ENCODE assay signal across 2 cellular contexts in genomic region chr4:54226399-54227260, GRCh38.
TF ChIP-seq lines count a peak whose summit lies in the region.

No MANE protein-coding gene starts in this region.

TF ChIP-seq in SK-N-SH, 30 proteins besides CTCF, POLR2A, EP300 and RAD21 (continued from another document):
- no peak for TF ChIP-seq PBX3 (IDR thresholded peaks at IDR 0.05)
- no peak for TF ChIP-seq USF2 (IDR thresholded peaks at IDR 0.05; ENCODE audit: borderline replicate concordance, low read depth, low read length)
- no peak for TF ChIP-seq MAX (IDR thresholded peaks at IDR 0.05; ENCODE audit: low read depth)
- no peak for TF ChIP-seq RCOR1 (IDR thresholded peaks at IDR 0.05; ENCODE audit: low read length)
- TF ChIP-seq YY1 (IDR thresholded peaks at IDR 0.05; ENCODE audit: low read depth) = no peak
- TF ChIP-seq REST (IDR thresholded peaks at IDR 0.05; ENCODE audit: low read depth, low read length) = no peak
- TF ChIP-seq FOXJ3 (CRISPR knock-in tag; IDR thresholded peaks at IDR 0.05) = no peak
- no peak for TF ChIP-seq JUND (IDR thresholded peaks at IDR 0.05)
- TF ChIP-seq TCF12 (IDR thresholded peaks at IDR 0.05) = no peak
- TF ChIP-seq NRF1 (IDR thresholded peaks at IDR 0.05; ENCODE audit: low read depth, low read length) = no peak
- TF ChIP-seq ZBTB33 (IDR thresholded peaks at IDR 0.05; ENCODE audit: borderline replicate concordance, low read depth) = no peak
- no peak for TF ChIP-seq USF1 (IDR thresholded peaks at IDR 0.05; ENCODE audit: borderline replicate concordance, low read depth)
- no peak for TF ChIP-seq TAF1 (IDR thresholded peaks at IDR 0.05; ENCODE audit: borderline replicate concordance, low read depth, low read length)
- TF ChIP-seq MXI1 (IDR thresholded peaks at IDR 0.05; ENCODE audit: low read depth, low read length) = no peak
- no peak for TF ChIP-seq NFIC (IDR thresholded peaks at IDR 0.05; ENCODE audit: borderline replicate concordance)
- no peak for TF ChIP-seq CHD2 (IDR thresholded peaks at IDR 0.05; ENCODE audit: low read length, partially characterized antibody)

TF ChIP-seq in SK-N-SH treated with all-trans-retinoic acid at 6 μM for 48 hours, 23 proteins besides CTCF, POLR2A, EP300 and RAD21 (continued from another document):
- TF ChIP-seq POU6F1 (CRISPR knock-in tag; IDR thresholded peaks at IDR 0.05; ENCODE audit: borderline replicate concordance, low read depth) (no peak), ISL1 (CRISPR knock-in tag; IDR thresholded peaks at IDR 0.05) (no peak)
